In genomic region chr6:15614277-15614676, GRCh38 we compare ENCODE assay signal across 28 cellular contexts.
"Had no signal": no experiment of that assay in that cellular context is flagged by ENCODE, and none has a peak within 500 bp of the region (broad histone marks: within the 10 kb centered on the region; RNA-seq: fewer than 3 reads in every experiment).

No MANE protein-coding gene starts in this region.

- ATAC-seq: body of pancreas; gastroesophageal sphincter; left colon; naive thymus-derived CD4-positive, alpha-beta T cell; stimulated activated naive CD8-positive, alpha-beta T cell treated with anti-CD3 and anti-CD28 coated beads, Interleukin-15, Interleukin-2, amounts not matched to agents 100 U/mL and 50 U/mL, for 24 hours had no signal

- H3K27ac Mint-ChIP-seq: activated CD4-positive, alpha-beta memory T cell treated with anti-CD3 and anti-CD28 coated beads, Interleukin-2, amount 10 ng/mL, durations not matched to agents 7 days and 5 days; activated CD4-positive, alpha-beta T cell treated with anti-CD3 and anti-CD28 coated beads, Interleukin-2, amount 10 ng/mL, durations not matched to agents 24 days and 14 days; activated naive CD8-positive, alpha-beta T cell; T-helper 1 cell treated with Interleukin-12 subunit alpha and Interleukin-12 subunit beta and Interleukin-4 antibody, amounts not matched to agents 30 μg/mL and 1 μg/mL, for 36 hours had no signal

- H3K36me3 ChIP-seq: pancreas had no signal

- H3K4me3 ChIP-seq: body of pancreas, cardiac muscle cell, coronary artery, gastroesophageal sphincter, lung, pancreas, spleen, thoracic aorta, upper lobe of left lung had no signal

- H3K4me2 ChIP-seq: SK-N-SH had no signal

- H3K9me3 ChIP-seq: body of pancreas, gastroesophageal sphincter, pancreas, SK-N-SH, spleen, thoracic aorta, upper lobe of left lung had no signal

- H3K27ac ChIP-seq: body of pancreas, cardiac muscle cell, coronary artery, gastroesophageal sphincter, pancreas, thoracic aorta, upper lobe of left lung, WERI-Rb-1 had no signal

- H3K27me3 Mint-ChIP-seq: activated CD4-positive, alpha-beta memory T cell treated with anti-CD3 and anti-CD28 coated beads, Interleukin-2, amount 10 ng/mL, durations not matched to agents 7 days and 5 days; activated CD4-positive, alpha-beta T cell treated with anti-CD3 and anti-CD28 coated beads, Interleukin-2, amount 10 ng/mL, durations not matched to agents 24 days and 14 days; activated naive CD8-positive, alpha-beta T cell; naive thymus-derived CD4-positive, alpha-beta T cell had no signal

- H3K4me3 Mint-ChIP-seq: activated CD4-positive, alpha-beta memory T cell treated with anti-CD3 and anti-CD28 coated beads, Interleukin-2, amount 10 ng/mL, durations not matched to agents 7 days and 5 days; activated CD4-positive, alpha-beta T cell treated with anti-CD3 and anti-CD28 coated beads, Interleukin-2, amount 10 ng/mL, durations not matched to agents 24 days and 14 days; activated naive CD8-positive, alpha-beta T cell; naive thymus-derived CD4-positive, alpha-beta T cell; neural crest cell; T-helper 1 cell treated with Interleukin-12 subunit alpha and Interleukin-12 subunit beta and Interleukin-4 antibody, amounts not matched to agents 30 μg/mL and 1 μg/mL, for 36 hours had no signal

- H3K9ac ChIP-seq: SK-N-SH had no signal

- H3K4me1 ChIP-seq: body of pancreas, gastroesophageal sphincter, pancreas had no signal

- DNase-seq: activated CD4-positive, alpha-beta memory T cell treated with anti-CD3 and anti-CD28 coated beads, Interleukin-2, amount 10 ng/mL, durations not matched to agents 7 days and 5 days; activated CD4-positive, alpha-beta T cell treated with anti-CD3 and anti-CD28 coated beads, Interleukin-2, amount 10 ng/mL, durations not matched to agents 24 days and 14 days; activated CD4-positive, CD25-positive, alpha-beta regulatory T cell treated with anti-CD3 and anti-CD28 coated beads, Interleukin-2, amount 50 U/mL, for 72 hours; activated effector memory CD4-positive, alpha-beta T cell treated with Interleukin-2 at 50 U/mL for 16 hours; activated naive CD4-positive, alpha-beta T cell treated with Interleukin-2 at 50 U/mL for 16 hours; activated T-cell treated with anti-CD3 and anti-CD28 coated beads for 4 hours; head of caudate nucleus; hippocampal formation; left colon; naive thymus-derived CD4-positive, alpha-beta T cell; nucleus accumbens; SK-N-SH; spleen; stimulated activated naive CD8-positive, alpha-beta T cell treated with anti-CD3 and anti-CD28 coated beads, Interleukin-15, Interleukin-2, amounts not matched to agents 100 U/mL and 50 U/mL, for 24 hours; SW 1271; T1000; WERI-Rb-1 had no signal

- H3K9me3 Mint-ChIP-seq: activated CD4-positive, alpha-beta memory T cell treated with anti-CD3 and anti-CD28 coated beads, Interleukin-2, amount 10 ng/mL, durations not matched to agents 7 days and 5 days; activated CD4-positive, alpha-beta T cell treated with anti-CD3 and anti-CD28 coated beads, Interleukin-2, amount 10 ng/mL, durations not matched to agents 24 days and 14 days; naive thymus-derived CD4-positive, alpha-beta T cell; T-helper 1 cell treated with Interleukin-12 subunit alpha and Interleukin-12 subunit beta and Interleukin-4 antibody, amounts not matched to agents 30 μg/mL and 1 μg/mL, for 36 hours had no signal

- H3K27me3 ChIP-seq: body of pancreas, cardiac muscle cell, gastroesophageal sphincter, pancreas, spleen, upper lobe of left lung had no signal
